Comparison of ENCODE assay signal across 9 cellular contexts in the genomic region with DNA sequence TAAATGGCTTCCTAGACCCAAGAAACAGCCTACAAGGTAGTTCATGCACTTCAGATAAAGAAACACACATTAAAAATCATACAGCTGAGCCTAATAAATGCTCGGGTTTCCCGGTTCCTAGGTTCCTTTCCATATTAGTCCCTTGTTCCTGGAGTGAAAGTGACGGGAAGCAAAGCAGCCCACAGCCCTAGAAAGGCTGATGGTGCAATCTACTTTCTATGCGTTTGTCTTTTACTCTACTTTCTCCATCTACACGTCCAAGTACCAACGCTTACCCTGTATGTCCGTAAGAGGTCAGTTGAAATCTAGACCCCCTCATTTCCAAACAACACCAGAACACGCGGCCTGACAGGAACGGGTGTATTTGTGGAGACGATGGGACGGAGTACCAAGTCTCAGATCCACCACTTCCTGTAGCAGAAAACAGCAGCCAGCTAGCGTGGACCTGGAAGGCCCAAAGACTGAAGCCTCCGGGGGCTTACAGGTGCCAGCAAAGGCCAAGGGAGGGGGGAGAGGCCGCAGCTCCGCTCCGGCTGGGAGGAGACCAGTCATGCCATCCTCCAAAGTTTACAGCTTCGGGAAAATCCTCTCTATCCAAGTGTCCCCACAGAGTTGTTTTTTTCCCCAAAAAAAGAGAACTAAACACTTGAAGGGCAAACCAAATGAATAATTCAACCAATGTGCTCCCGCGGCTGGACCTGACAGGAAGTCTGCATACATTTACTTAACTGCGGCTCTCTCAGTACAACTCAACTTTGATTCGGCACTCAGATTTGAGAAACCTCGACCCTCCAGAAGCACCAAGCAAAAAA. TPM values are rescaled to one million over a fixed set of nuclear protein-coding genes. Genes with fewer than 3 reads are reported as not detected.
A peak's percentile ranks its signal among the peaks of the same experiment; 100 is the strongest.
DNase-seq lines count a peak whose midpoint lies in the region; ATAC-seq and TF ChIP-seq lines count a peak whose summit lies in the region.
"Had no signal": no experiment of that assay in that cellular context is flagged by ENCODE, and none has a peak within 500 bp of the region (broad histone marks: within the 10 kb centered on the region; RNA-seq: fewer than 3 reads in every experiment).

No MANE protein-coding gene starts in this region.

- peaks cover 25% of the 10 kb centered on the region for H3K36me3 Mint-ChIP-seq in effector memory CD8-positive, alpha-beta T cell (ENCODE audit: insufficient read depth)

- H3K27ac ChIP-seq in IMR-90 (ENCODE audit: insufficient read depth, low read length) (no peak overlapping the region), spleen (peak overlapping the region; percentile 11 to 81 (median 66))

- no peak overlapping the region for H2BK120ac ChIP-seq in IMR-90 (ENCODE audit: low read depth, low read length)

- no peak for TF ChIP-seq RAD21 in IMR-90 (IDR thresholded peaks at IDR 0.05; ENCODE audit: low read length)

- H2BK5ac ChIP-seq in IMR-90 (ENCODE audit: low read depth, low read length, poor library complexity, severe bottlenecking), result no peak overlapping the region

- no peaks in the 10 kb centered on the region for H3K9me3 ChIP-seq in IMR-90 (ENCODE audit: control insufficient read depth, insufficient read depth, low read length)
- no peaks in the 10 kb centered on the region for H3K9me3 ChIP-seq in spleen

- 0 out of 2 replicates have a peak overlapping the region, but pooled peaks have one; percentile 46 for H3K14ac ChIP-seq in IMR-90 (replicated peaks; ENCODE audit: low read depth, low read length)

- H2AK5ac ChIP-seq in IMR-90 (ENCODE audit: low read depth, low read length), result no peak overlapping the region

- dilution Hi-C loops in IMR-90 (cut with HindIII; ENCODE audit: low sequenced_read_pairs, unreplicated experiment), result no loop called here

- no peak overlapping the region for H4K5ac ChIP-seq in IMR-90 (ENCODE audit: low read depth, low read length)

- TF ChIP-seq CTCF in IMR-90 (conservative IDR thresholded peaks at IDR 0.05; ENCODE audit: low read depth, low read length) (no peak), spleen (IDR thresholded peaks at IDR 0.05 in 8 of 11, conservative IDR thresholded peaks at IDR 0.05 in 3 of 11) (no peak)

- intact Hi-C loops in IMR-90 (cut with micrococcal nuclease) (no loop called here), spleen (cut with DNase I; ENCODE audit: low total_unique reads) (no loop called here)

- H2BK15ac ChIP-seq in IMR-90 (ENCODE audit: low read depth, low read length), result no peak overlapping the region

- no peak for TF ChIP-seq POLR2A in IMR-90 (IDR thresholded peaks at IDR 0.05; ENCODE audit: low read depth, low read length)
- TF ChIP-seq POLR2A in spleen (IDR thresholded peaks at IDR 0.05), result no peak

- no peak overlapping the region for H3K18ac ChIP-seq in IMR-90 (ENCODE audit: low read depth, low read length)

- POLR2A ChIA-PET in IMR-90 (lab: Charles Lee; ENCODE audit: unreplicated experiment), result no interaction called here

- H3K23ac ChIP-seq in IMR-90 (ENCODE audit: low read depth, low read length), result no peak overlapping the region

- H3K4me3 Mint-ChIP-seq in effector memory CD8-positive, alpha-beta T cell, result peak overlapping the region; percentile 68 to 81

- no peaks in the 10 kb centered on the region for H3K27me3 ChIP-seq in IMR-90 (ENCODE audit: control insufficient read depth, insufficient read depth, low read length)
- H3K27me3 ChIP-seq in spleen (replicated peaks in 1 of 7), result no peaks in the 10 kb centered on the region

- peak overlapping the region; percentile 13 for H2AK9ac ChIP-seq in IMR-90 (replicated peaks; ENCODE audit: low read depth, low read length, poor library complexity)

- H3K79me1 ChIP-seq in IMR-90 (ENCODE audit: low read depth in 1 of 2, low read length in 2 of 2), result peaks cover 27 to 89% of the 10 kb centered on the region in 2 experiments

- H3K36me3 ChIP-seq in IMR-90 (ENCODE audit: control insufficient read depth, insufficient read depth, low read length) (peaks cover 2% of the 10 kb centered on the region; the same call in 1 of the 2 replicates), spleen (peaks cover 0 to 19% (median 0%) of the 10 kb centered on the region in 6 donors)

- in situ Hi-C loops in IMR-90 (cut with MboI; ENCODE audit: low sequenced_read_pairs), result no loop called here
- in situ Hi-C loops in G401 (cut with HindIII; ENCODE audit: low sequenced_read_pairs), result no loop called here

- 77% methylated on average over 10 of the region's 23 CpGs; no CpG with 5 or more reads in 1 of the 2 experiments for WGBS in IMR-90 (ENCODE audit: extremely low coverage in 2 of 2, insufficient read length in 1 of 2), 2 experiments
- 20 to 38% (median 24%) methylated on average over 22 to 23 of the region's 23 CpGs for WGBS in spleen, 5 donors

- H3K4me3 ChIP-seq in IMR-90 (ENCODE audit: insufficient read depth, low read depth, low read length) (no peak overlapping the region), spleen (peak overlapping the region in 5 of 8 donors; percentile 3 to 57 (median 21))

- no peaks in the 10 kb centered on the region for H3K9me3 Mint-ChIP-seq in effector memory CD8-positive, alpha-beta T cell

- no peak overlapping the region for H3K9ac ChIP-seq in IMR-90 (ENCODE audit: low read depth, low read length)

- DNase-seq in activated CD4-positive, alpha-beta T cell treated with anti-CD3 and anti-CD28 coated beads for 48 hours, result peak; percentile 40
- DNase-seq in activated CD4-positive, alpha-beta T cell treated with anti-CD3 and anti-CD28 coated beads for 4 hours, result no peak
- DNase-seq in IMR-90, result no peak
- DNase-seq in effector memory CD8-positive, alpha-beta T cell, result no peak
- no peak for DNase-seq in spleen
- no peak for DNase-seq in OCI-M1 (lab: John Stamatoyannopoulos, UW)
- no peak for DNase-seq in T1000 (lab: John Stamatoyannopoulos, UW)
- no peak for DNase-seq in G401 (ENCODE audit: low spot score)

- BruUV-seq in IMR-90 (replicated peaks; lab: Mats Ljungman, UMichigan), result no TSS peak

- H3K56ac ChIP-seq in IMR-90 (ENCODE audit: extremely low read depth, insufficient read depth, low read length), result no peak overlapping the region

- no peak overlapping the region for H4K91ac ChIP-seq in IMR-90 (ENCODE audit: insufficient read depth, low read depth, low read length)

- peak overlapping the region; percentile 78 to 82 for H3K27ac Mint-ChIP-seq in effector memory CD8-positive, alpha-beta T cell

- H3K4me1 Mint-ChIP-seq in effector memory CD8-positive, alpha-beta T cell (ENCODE audit: low read depth in 2 of 2), result peaks cover 77 to 85% of the 10 kb centered on the region in 2 donors

- H3K4me2 ChIP-seq in IMR-90 (ENCODE audit: low read depth, low read length), result no peak overlapping the region

- H3K27me3 Mint-ChIP-seq in effector memory CD8-positive, alpha-beta T cell, result no peaks in the 10 kb centered on the region

- H2BK20ac ChIP-seq in IMR-90 (ENCODE audit: low read depth, low read length), result no peak overlapping the region

- peaks cover 31% of the 10 kb centered on the region for H3K4me1 ChIP-seq in IMR-90 (ENCODE audit: control insufficient read depth, insufficient read depth, low read length)
- H3K4me1 ChIP-seq in spleen, result peaks cover 38 to 100% (median 80%) of the 10 kb centered on the region in 6 donors

- H3K9me1 ChIP-seq in IMR-90 (ENCODE audit: insufficient read depth, low read length), result peaks cover 37% of the 10 kb centered on the region

- H2AFZ ChIP-seq in IMR-90 (replicated peaks; ENCODE audit: low read length, poor library complexity), result no peak overlapping the region

- CTCF ChIA-PET in IMR-90 (lab: Yijun Ruan, JAX), result no interaction called here

- peaks cover 72% of the 10 kb centered on the region for H4K20me1 ChIP-seq in IMR-90 (ENCODE audit: insufficient read depth, low read length)

- no peak for ATAC-seq in IMR-90 (ENCODE audit: low read depth)
- ATAC-seq in effector memory CD8-positive, alpha-beta T cell (replicated peaks), result peak; percentile 56
- ATAC-seq: Panc1 had no signal

- H4K8ac ChIP-seq in IMR-90 (ENCODE audit: low read depth in 2 of 2, low read length in 2 of 2), result 0 out of 4 replicates have a peak overlapping the region, but pooled peaks of 1 of the 2 experiments have one; percentile 17

- H3K4ac ChIP-seq in IMR-90 (ENCODE audit: low read depth, low read length), result no peak overlapping the region

TF ChIP-seq in IMR-90, 13 proteins besides CTCF, POLR2A, EP300 and RAD21 (continues in another document):
- TF ChIP-seq BHLHE40 (IDR thresholded peaks at IDR 0.05; ENCODE audit: low read depth, low read length), result no peak
- no peak for TF ChIP-seq CEBPB (IDR thresholded peaks at IDR 0.05; ENCODE audit: low read depth, low read length)
- TF ChIP-seq, protein P1, sequence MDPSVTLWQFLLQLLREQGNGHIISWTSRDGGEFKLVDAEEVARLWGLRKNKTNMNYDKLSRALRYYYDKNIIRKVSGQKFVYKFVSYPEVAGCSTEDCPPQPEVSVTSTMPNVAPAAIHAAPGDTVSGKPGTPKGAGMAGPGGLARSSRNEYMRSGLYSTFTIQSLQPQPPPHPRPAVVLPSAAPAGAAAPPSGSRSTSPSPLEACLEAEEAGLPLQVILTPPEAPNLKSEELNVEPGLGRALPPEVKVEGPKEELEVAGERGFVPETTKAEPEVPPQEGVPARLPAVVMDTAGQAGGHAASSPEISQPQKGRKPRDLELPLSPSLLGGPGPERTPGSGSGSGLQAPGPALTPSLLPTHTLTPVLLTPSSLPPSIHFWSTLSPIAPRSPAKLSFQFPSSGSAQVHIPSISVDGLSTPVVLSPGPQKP (IDR thresholded peaks at IDR 0.05; ENCODE audit: borderline replicate concordance, low read depth, low read length), result no peak
- no peak for TF ChIP-seq RFX5 (IDR thresholded peaks at IDR 0.05; ENCODE audit: low read depth, low read length)
- TF ChIP-seq SMC3 (IDR thresholded peaks at IDR 0.05; ENCODE audit: low read depth, low read length), result no peak
- no peak for TF ChIP-seq MAZ (IDR thresholded peaks at IDR 0.05; ENCODE audit: borderline replicate concordance, low read depth, low read length)
- TF ChIP-seq, protein P2, sequence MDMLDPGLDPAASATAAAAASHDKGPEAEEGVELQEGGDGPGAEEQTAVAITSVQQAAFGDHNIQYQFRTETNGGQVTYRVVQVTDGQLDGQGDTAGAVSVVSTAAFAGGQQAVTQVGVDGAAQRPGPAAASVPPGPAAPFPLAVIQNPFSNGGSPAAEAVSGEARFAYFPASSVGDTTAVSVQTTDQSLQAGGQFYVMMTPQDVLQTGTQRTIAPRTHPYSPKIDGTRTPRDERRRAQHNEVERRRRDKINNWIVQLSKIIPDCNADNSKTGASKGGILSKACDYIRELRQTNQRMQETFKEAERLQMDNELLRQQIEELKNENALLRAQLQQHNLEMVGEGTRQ (IDR thresholded peaks at IDR 0.05; ENCODE audit: low read depth, low read length), result no peak
- no peak for TF ChIP-seq MAFK (IDR thresholded peaks at IDR 0.05; ENCODE audit: low read depth, low read length)
- no peak for TF ChIP-seq NFE2L2 (IDR thresholded peaks at IDR 0.05; ENCODE audit: low read depth, low read length)

RNA-seq across cellular contexts. Expression of a gene that starts 34.1 kb away (rescaled TPM):
- total RNA-seq in IMR-90 (2012; rRNA removed) (29.2 and 36.1 TPM in 2 replicates), spleen (100 to 1,000 TPM in 3 of 7 donors, 10 to 100 TPM in 4; 87.5 to 132 (median 99.7) TPM)
- polyA plus RNA-seq in IMR-90 (2012; rRNA removed) (26.8 and 43.4 TPM in 2 replicates), spleen (10 to 100 TPM; 36.5 to 49.3 (median 47.4) TPM)
- polyA plus RNA-seq in IMR-90 (2012; cell fraction: cytosol; rRNA removed), result 18.4 and 23.4 TPM in 2 replicates
- polyA plus RNA-seq in IMR-90 (2012; cell fraction: nucleus; rRNA removed; ENCODE audit: low replicate concordance), result 12.5 and 39.5 TPM in 2 replicates
- total RNA-seq in G401 (2014; rRNA removed; shearing (Covaris generic)), result 59.4 and 96.3 TPM in 2 replicates
